In genomic region chr7:95549818-95550529, GRCh38 we compare ENCODE assay signal across 8 cellular contexts. TPM values are rescaled to one million over a fixed set of nuclear protein-coding genes. Genes with fewer than 3 reads are reported as not detected.
DNase-seq lines count a peak whose midpoint lies in the region; ATAC-seq and TF ChIP-seq lines count a peak whose summit lies in the region.

No MANE protein-coding gene starts in this region.

- no peaks in the 10 kb centered on the region for H3K36me3 Mint-ChIP-seq in activated T-cell treated with anti-CD3 and anti-CD28 coated beads, Interleukin-2, amount 50 U/mL, for 72 hours (ENCODE audit: insufficient read depth in 2 of 2)

- H3K4me3 ChIP-seq in right cardiac atrium (ENCODE audit: low read length) (peak overlapping the region; percentile 44), retinal pigment epithelial cell (ENCODE audit: low read length) (no peak overlapping the region)

- H3K27me3 ChIP-seq in right cardiac atrium (ENCODE audit: control insufficient read depth, insufficient read depth): no peaks in the 10 kb centered on the region

- H3K27ac Mint-ChIP-seq in activated T-cell treated with anti-CD3 and anti-CD28 coated beads, Interleukin-2, amount 50 U/mL, for 72 hours: no peak overlapping the region

- H3K4me1 Mint-ChIP-seq in activated T-cell treated with anti-CD3 and anti-CD28 coated beads, Interleukin-2, amount 50 U/mL, for 72 hours (ENCODE audit: low read depth): no peaks in the 10 kb centered on the region

- H3K9me3 Mint-ChIP-seq in activated T-cell treated with anti-CD3 and anti-CD28 coated beads, Interleukin-2, amount 50 U/mL, for 72 hours: peaks cover 0 to 2% of the 10 kb centered on the region in 2 donors

- peaks cover 11% of the 10 kb centered on the region for H3K4me1 ChIP-seq in right cardiac atrium (ENCODE audit: control insufficient read depth, insufficient read depth, low read length)

- peak overlapping the region; percentile 100 for H3K27ac ChIP-seq in right cardiac atrium (ENCODE audit: low read length)

- DNase-seq in SIG-M5 treated with dmso at 0.1 percent for 504 hours (lab: John Stamatoyannopoulos, UW; ENCODE audit: unreplicated experiment) (peak; percentile 7), SIG-M5 (lab: John Stamatoyannopoulos, UW) (no peak), amniotic epithelial cell (ENCODE audit: low read depth) (peak; percentile 96), right cardiac atrium (peak; percentile 89 to 96 (median 92)), retinal pigment epithelial cell (ENCODE audit: low read depth) (peak; percentile 87)
- no peak for DNase-seq in activated T-cell treated with anti-CD3 and anti-CD28 coated beads, Interleukin-2, amount 50 U/mL, for 48 hours
- no peak for DNase-seq in activated T-cell treated with anti-CD3 and anti-CD28 coated beads, Interleukin-2, amount 50 U/mL, for 72 hours

- ATAC-seq in right cardiac atrium: peak; percentile 97 to 98
- no peak for ATAC-seq in HG03342 (IDR thresholded peaks at IDR 0.05; ENCODE audit: unreplicated experiment)
- no peak for ATAC-seq in activated T-cell treated with anti-CD3 and anti-CD28 coated beads, Interleukin-2, amount 50 U/mL, for 72 hours (replicated peaks in 1 of 2)

- 7% methylated on average over 6 of the region's 6 CpGs for WGBS in right cardiac atrium

- intact Hi-C loops in right cardiac atrium (cut with DNase I): loop anchor here in 3 of 4 donors (5.0 kb wide), 4 partner anchors 37 to 132 kb away; partner anchors contain the start of gene PDK4 (in 2 of the 3)

- no peaks in the 10 kb centered on the region for H3K9me3 ChIP-seq in right cardiac atrium (ENCODE audit: control insufficient read depth, low read length)

- H3K4me3 Mint-ChIP-seq in activated T-cell treated with anti-CD3 and anti-CD28 coated beads, Interleukin-2, amount 50 U/mL, for 72 hours: no peak overlapping the region

- TF ChIP-seq CTCF in retinal pigment epithelial cell (conservative IDR thresholded peaks at IDR 0.05; ENCODE audit: low read depth, low read length): no peak

- H3K27me3 Mint-ChIP-seq in activated T-cell treated with anti-CD3 and anti-CD28 coated beads, Interleukin-2, amount 50 U/mL, for 72 hours (ENCODE audit: low read depth): peaks cover 6% of the 10 kb centered on the region

RNA-seq across cellular contexts. Expression of gene PDK4, which starts 46.3 kb away (rescaled TPM):
- 100 to 1,000 TPM in 2 of 4 donors, 10 to 100 TPM in 2; 53.0 to 842 (median 103) TPM for total RNA-seq in right cardiac atrium
- 133 TPM for polyA plus RNA-seq in right cardiac atrium
- total RNA-seq in activated T-cell treated with anti-CD3 and anti-CD28 coated beads, Interleukin-2, amount 50 U/mL, for 72 hours: not detected

Comparison
In these comparisons a context has a peak if more than half of its experiments do, and no peak if none do; other contexts are left out.
1. DNase-seq: peak in SIG-M5 treated with dmso at 0.1 percent for 504 hours (single experiment), amniotic epithelial cell (single experiment), right cardiac atrium (3 of 3) and retinal pigment epithelial cell (single experiment); none in SIG-M5 (single experiment), activated T-cell treated with anti-CD3 and anti-CD28 coated beads, Interleukin-2, amount 50 U/mL, for 48 hours (0 of 2) and activated T-cell treated with anti-CD3 and anti-CD28 coated beads, Interleukin-2, amount 50 U/mL, for 72 hours (0 of 2).
2. ATAC-seq: peak in right cardiac atrium (2 of 2); none in HG03342 (single experiment) and activated T-cell treated with anti-CD3 and anti-CD28 coated beads, Interleukin-2, amount 50 U/mL, for 72 hours (0 of 2).
3. RNA of gene PDK4, which starts 46.3 kb away (total RNA-seq): 53.0 to 842 TPM in right cardiac atrium; not detected in activated T-cell treated with anti-CD3 and anti-CD28 coated beads, Interleukin-2, amount 50 U/mL, for 72 hours; every median in the first group is over 10 times any median in the second.